Comparison of ENCODE assay signal across 19 cellular contexts in genomic region chr2:26617259-26618083, GRCh38. TPM values are rescaled to one million over a fixed set of nuclear protein-coding genes. Genes with fewer than 3 reads are reported as not detected.
"Had no signal": no experiment of that assay in that cellular context is flagged by ENCODE, and none has a peak within 500 bp of the region (broad histone marks: within the 10 kb centered on the region; RNA-seq: fewer than 3 reads in every experiment).

No MANE protein-coding gene starts in this region.

- H3K27me3 ChIP-seq: testis had no signal

- DNase-seq: activated CD4-positive, alpha-beta memory T cell treated with anti-CD3 and anti-CD28 coated beads for 36 hours; activated naive CD4-positive, alpha-beta T cell treated with anti-CD3 and anti-CD28 coated beads for 36 hours; activated naive CD8-positive, alpha-beta T cell treated with anti-CD3 and anti-CD28 coated beads, Interleukin-2, amount 50 U/mL, for 24 hours; aorta; endodermal cell; immature natural killer cell; left cardiac atrium; naive B cell; right cardiac atrium; stimulated activated naive CD8-positive, alpha-beta T cell treated with anti-CD3 and anti-CD28 coated beads, Interleukin-15, amount 100 ng/mL, for 72 hours; testis had no signal

- H3K4me2 ChIP-seq: smooth muscle cell had no signal

- H3K9me3 ChIP-seq: testis had no signal

- H3K4me3 ChIP-seq: dorsolateral prefrontal cortex, heart left ventricle, smooth muscle cell, testis had no signal

- H3K36me3 ChIP-seq: heart left ventricle had no signal

- H3K27ac ChIP-seq: dorsolateral prefrontal cortex, heart left ventricle, testis had no signal

RNA-seq across cellular contexts. Expression of gene CIB4, which starts 23.7 kb away (rescaled TPM):
- total RNA-seq: activated CD4-positive, alpha-beta memory T cell treated with anti-CD3 and anti-CD28 coated beads for 36 hours; activated naive CD4-positive, alpha-beta T cell treated with anti-CD3 and anti-CD28 coated beads for 36 hours; endodermal cell; epithelial cell of proximal tubule; frontal cortex; heart left ventricle; lung microvascular endothelial cell; mononuclear cell; right cardiac atrium; smooth muscle cell; ureter had no signal
- polyA plus RNA-seq: aorta, heart left ventricle, immature natural killer cell, right cardiac atrium, smooth muscle cell had no signal
